In the genomic region with DNA sequence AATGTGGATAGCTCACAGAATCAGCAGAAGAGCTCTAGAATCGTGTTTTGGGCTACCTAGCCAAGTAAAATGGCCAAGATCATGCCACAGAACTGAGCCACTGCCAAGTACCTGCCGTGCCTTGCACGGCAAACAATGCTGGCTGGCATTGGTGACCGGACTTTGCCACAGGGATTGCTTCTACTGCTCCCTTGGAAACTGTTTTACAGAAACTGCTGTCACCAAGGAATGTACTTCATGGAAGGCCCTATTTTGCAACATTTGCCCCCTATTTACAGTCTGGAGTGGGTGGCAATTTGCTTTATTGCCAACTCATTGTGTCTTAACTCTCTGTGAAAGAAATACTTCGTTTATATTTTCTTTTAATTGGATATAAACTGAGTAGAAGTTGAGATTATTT, we compare ENCODE assay signal across 1 cellular context.
TF ChIP-seq lines count a peak whose summit lies in the region.

No MANE protein-coding gene starts in this region.

TF ChIP-seq in HepG2, 621 proteins besides CTCF, POLR2A, EP300 and RAD21 (continued from another document and continues in another):
- TF ChIP-seq TCF7 (IDR thresholded peaks at IDR 0.05; ENCODE audit: low read depth) (no peak), ARNT2 (CRISPR knock-in tag; IDR thresholded peaks at IDR 0.05; ENCODE audit: low read depth) (no peak), TEAD3 (CRISPR knock-in tag; optimal IDR thresholded peaks at IDR 0.05; ENCODE audit: borderline replicate concordance) (peak; percentile 83), ZSCAN22 (CRISPR knock-in tag; IDR thresholded peaks at IDR 0.05) (no peak), HDAC2 (CRISPR knock-in tag; IDR thresholded peaks at IDR 0.05) (peak; percentile 41; the same call in 1 of the 2 replicates), FOXP1 (IDR thresholded peaks at IDR 0.05) (no peak), FOXP1 (CRISPR knock-in tag; IDR thresholded peaks at IDR 0.05) (peak; percentile 31; the same call in 1 of the 2 replicates), TBX3 (IDR thresholded peaks at IDR 0.05; ENCODE audit: borderline replicate concordance) (no peak), THYN1 (CRISPR knock-in tag; IDR thresholded peaks at IDR 0.05; ENCODE audit: borderline replicate concordance, low read depth) (no peak), ZNF589 (CRISPR knock-in tag; conservative IDR thresholded peaks at IDR 0.05) (no peak), MIXL1 (CRISPR knock-in tag; IDR thresholded peaks at IDR 0.05) (no peak), DR1 (CRISPR knock-in tag; IDR thresholded peaks at IDR 0.05) (no peak), CEBPB (IDR thresholded peaks at IDR 0.05; ENCODE audit: borderline replicate concordance, low read depth, low read length) (peak; percentile 77), FOXO1 (CRISPR knock-in tag; IDR thresholded peaks at IDR 0.05) (peak; percentile 41; the same call in 1 of the 2 replicates), ZNF564 (CRISPR knock-in tag; IDR thresholded peaks at IDR 0.05) (no peak), ZNF225 (CRISPR knock-in tag; IDR thresholded peaks at IDR 0.05) (no peak), FOXJ3 (CRISPR knock-in tag; IDR thresholded peaks at IDR 0.05; ENCODE audit: borderline replicate concordance) (0 out of 2 replicates have a peak, but pooled peaks have one; percentile 39), HES4 (CRISPR knock-in tag; IDR thresholded peaks at IDR 0.05; ENCODE audit: borderline replicate concordance) (no peak), ZBTB38 (CRISPR knock-in tag; IDR thresholded peaks at IDR 0.05) (0 out of 2 replicates have a peak, but pooled peaks have one; percentile 45), HNF4G (IDR thresholded peaks at IDR 0.05; ENCODE audit: borderline replicate concordance, low read depth, low read length) (peak; percentile 37; the same call in 1 of the 2 replicates), HNF4G (CRISPR knock-in tag; IDR thresholded peaks at IDR 0.05; ENCODE audit: borderline replicate concordance, low read depth) (no peak), ZNF224 (CRISPR knock-in tag; IDR thresholded peaks at IDR 0.05) (no peak), ZNF543 (CRISPR knock-in tag; IDR thresholded peaks at IDR 0.05) (no peak), AHDC1 (CRISPR knock-in tag; IDR thresholded peaks at IDR 0.05; ENCODE audit: borderline replicate concordance) (no peak), CREM (IDR thresholded peaks at IDR 0.05) (peak; percentile 33; the same call in 1 of the 2 replicates), CREM (CRISPR knock-in tag; IDR thresholded peaks at IDR 0.05) (no peak), ZNF567 (CRISPR knock-in tag; IDR thresholded peaks at IDR 0.05; ENCODE audit: borderline replicate concordance) (no peak), BORCS8-MEF2B (CRISPR knock-in tag; IDR thresholded peaks at IDR 0.05) (no peak), ZNF749 (CRISPR knock-in tag; IDR thresholded peaks at IDR 0.05; ENCODE audit: borderline replicate concordance) (no peak), LBX2 (CRISPR knock-in tag; IDR thresholded peaks at IDR 0.05; ENCODE audit: borderline replicate concordance) (no peak), POGZ (CRISPR knock-in tag; IDR thresholded peaks at IDR 0.05) (0 out of 2 replicates have a peak, but pooled peaks have one; percentile 28), GATA4 (IDR thresholded peaks at IDR 0.05; ENCODE audit: borderline replicate concordance, low read depth) (no peak), NCOR1 (IDR thresholded peaks at IDR 0.05; ENCODE audit: borderline replicate concordance, low read length) (peak; percentile 19; the same call in 1 of the 2 replicates), MZF1 (CRISPR knock-in tag; IDR thresholded peaks at IDR 0.05; ENCODE audit: borderline replicate concordance) (no peak), RNF2 (conservative IDR thresholded peaks at IDR 0.05; ENCODE audit: low read depth) (no peak), ZNF446 (CRISPR knock-in tag; IDR thresholded peaks at IDR 0.05) (no peak), POLR2G (IDR thresholded peaks at IDR 0.05; ENCODE audit: low read depth, low read length) (0 out of 2 replicates have a peak, but pooled peaks have one; percentile 19), TP53 (CRISPR knock-in tag; conservative IDR thresholded peaks at IDR 0.05) (no peak), CEBPG (CRISPR knock-in tag; IDR thresholded peaks at IDR 0.05) (peak; percentile 76), MAX (IDR thresholded peaks at IDR 0.05) (0 out of 2 replicates have a peak, but pooled peaks have one; percentile 17), SOX13 (IDR thresholded peaks at IDR 0.05) (no peak), SOX13 (CRISPR knock-in tag; conservative IDR thresholded peaks at IDR 0.05 in 1 of 2, IDR thresholded peaks at IDR 0.05 in 1 of 2) (peak in 1 of 2 experiments; percentile 37; a peak in 1 of 4 replicates), DMAP1 (CRISPR knock-in tag; IDR thresholded peaks at IDR 0.05) (0 out of 2 replicates have a peak, but pooled peaks have one; percentile 35), PITX1 (CRISPR knock-in tag; IDR thresholded peaks at IDR 0.05) (no peak), TAF1 (CRISPR knock-in tag; IDR thresholded peaks at IDR 0.05) (no peak; the same call in 1 of the 2 replicates), SAP130 (CRISPR knock-in tag; IDR thresholded peaks at IDR 0.05; ENCODE audit: low read depth) (peak; percentile 32; the same call in 1 of the 2 replicates), NR2F1 (CRISPR knock-in tag; IDR thresholded peaks at IDR 0.05) (no peak), PAF1 (CRISPR knock-in tag; IDR thresholded peaks at IDR 0.05) (no peak), SALL1 (CRISPR knock-in tag; IDR thresholded peaks at IDR 0.05) (peak; percentile 37), HIC2 (CRISPR knock-in tag; IDR thresholded peaks at IDR 0.05; ENCODE audit: low read depth) (peak; percentile 93), KDM1A (CRISPR knock-in tag; IDR thresholded peaks at IDR 0.05) (no peak), MEIS2 (CRISPR knock-in tag; IDR thresholded peaks at IDR 0.05) (peak; percentile 40; the same call in 1 of the 2 replicates), TAF15 (IDR thresholded peaks at IDR 0.05; ENCODE audit: low read depth, low read length, poor library complexity, severe bottlenecking) (no peak)
- TF ChIP-seq, protein P1, sequence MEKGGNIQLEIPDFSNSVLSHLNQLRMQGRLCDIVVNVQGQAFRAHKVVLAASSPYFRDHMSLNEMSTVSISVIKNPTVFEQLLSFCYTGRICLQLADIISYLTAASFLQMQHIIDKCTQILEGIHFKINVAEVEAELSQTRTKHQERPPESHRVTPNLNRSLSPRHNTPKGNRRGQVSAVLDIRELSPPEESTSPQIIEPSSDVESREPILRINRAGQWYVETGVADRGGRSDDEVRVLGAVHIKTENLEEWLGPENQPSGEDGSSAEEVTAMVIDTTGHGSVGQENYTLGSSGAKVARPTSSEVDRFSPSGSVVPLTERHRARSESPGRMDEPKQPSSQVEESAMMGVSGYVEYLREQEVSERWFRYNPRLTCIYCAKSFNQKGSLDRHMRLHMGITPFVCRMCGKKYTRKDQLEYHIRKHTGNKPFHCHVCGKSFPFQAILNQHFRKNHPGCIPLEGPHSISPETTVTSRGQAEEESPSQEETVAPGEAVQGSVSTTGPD (CRISPR knock-in tag; IDR thresholded peaks at IDR 0.05), result peak; percentile 93
- TF ChIP-seq, protein P2, sequence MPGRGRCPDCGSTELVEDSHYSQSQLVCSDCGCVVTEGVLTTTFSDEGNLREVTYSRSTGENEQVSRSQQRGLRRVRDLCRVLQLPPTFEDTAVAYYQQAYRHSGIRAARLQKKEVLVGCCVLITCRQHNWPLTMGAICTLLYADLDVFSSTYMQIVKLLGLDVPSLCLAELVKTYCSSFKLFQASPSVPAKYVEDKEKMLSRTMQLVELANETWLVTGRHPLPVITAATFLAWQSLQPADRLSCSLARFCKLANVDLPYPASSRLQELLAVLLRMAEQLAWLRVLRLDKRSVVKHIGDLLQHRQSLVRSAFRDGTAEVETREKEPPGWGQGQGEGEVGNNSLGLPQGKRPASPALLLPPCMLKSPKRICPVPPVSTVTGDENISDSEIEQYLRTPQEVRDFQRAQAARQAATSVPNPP (CRISPR knock-in tag; IDR thresholded peaks at IDR 0.05), result no peak
- TF ChIP-seq, protein P3, sequence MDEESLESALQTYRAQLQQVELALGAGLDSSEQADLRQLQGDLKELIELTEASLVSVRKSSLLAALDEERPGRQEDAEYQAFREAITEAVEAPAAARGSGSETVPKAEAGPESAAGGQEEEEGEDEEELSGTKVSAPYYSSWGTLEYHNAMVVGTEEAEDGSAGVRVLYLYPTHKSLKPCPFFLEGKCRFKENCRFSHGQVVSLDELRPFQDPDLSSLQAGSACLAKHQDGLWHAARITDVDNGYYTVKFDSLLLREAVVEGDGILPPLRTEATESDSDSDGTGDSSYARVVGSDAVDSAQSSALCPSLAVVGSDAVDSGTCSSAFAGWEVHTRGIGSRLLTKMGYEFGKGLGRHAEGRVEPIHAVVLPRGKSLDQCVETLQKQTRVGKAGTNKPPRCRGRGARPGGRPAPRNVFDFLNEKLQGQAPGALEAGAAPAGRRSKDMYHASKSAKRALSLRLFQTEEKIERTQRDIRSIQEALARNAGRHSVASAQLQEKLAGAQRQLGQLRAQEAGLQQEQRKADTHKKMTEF (CRISPR knock-in tag; IDR thresholded peaks at IDR 0.05), result no peak
- TF ChIP-seq, protein P4, sequence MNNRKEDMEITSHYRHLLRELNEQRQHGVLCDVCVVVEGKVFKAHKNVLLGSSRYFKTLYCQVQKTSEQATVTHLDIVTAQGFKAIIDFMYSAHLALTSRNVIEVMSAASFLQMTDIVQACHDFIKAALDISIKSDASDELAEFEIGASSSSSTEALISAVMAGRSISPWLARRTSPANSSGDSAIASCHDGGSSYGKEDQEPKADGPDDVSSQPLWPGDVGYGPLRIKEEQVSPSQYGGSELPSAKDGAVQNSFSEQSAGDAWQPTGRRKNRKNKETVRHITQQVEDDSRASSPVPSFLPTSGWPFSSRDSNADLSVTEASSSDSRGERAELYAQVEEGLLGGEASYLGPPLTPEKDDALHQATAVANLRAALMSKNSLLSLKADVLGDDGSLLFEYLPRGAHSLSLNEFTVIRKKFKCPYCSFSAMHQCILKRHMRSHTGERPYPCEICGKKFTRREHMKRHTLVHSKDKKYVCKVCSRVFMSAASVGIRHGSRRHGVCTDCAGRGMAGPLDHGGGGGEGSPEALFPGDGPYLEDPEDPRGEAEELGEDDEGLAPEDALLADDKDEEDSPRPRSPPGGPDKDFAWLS (CRISPR knock-in tag; IDR thresholded peaks at IDR 0.05; ENCODE audit: borderline replicate concordance), result no peak
